In genomic region chr3:16391936-16392536, GRCh38 we compare ENCODE assay signal across 16 cellular contexts.
"Had no signal": no experiment of that assay in that cellular context is flagged by ENCODE, and none has a peak within 500 bp of the region (broad histone marks: within the 10 kb centered on the region; RNA-seq: fewer than 3 reads in every experiment).

No MANE protein-coding gene starts in this region.

- H3K9me3 Mint-ChIP-seq: activated naive CD8-positive, alpha-beta T cell treated with anti-CD3 and anti-CD28 coated beads, Interleukin-2, amount 50 U/mL, for 24 hours; T-cell had no signal

- DNase-seq: activated CD4-positive, alpha-beta memory T cell treated with anti-CD3 and anti-CD28 coated beads for 36 hours; activated CD8-positive, alpha-beta memory T cell treated with anti-CD3 and anti-CD28 coated beads, Interleukin-2, amount 50 U/mL, for 4 hours; activated naive CD4-positive, alpha-beta T cell; activated naive CD8-positive, alpha-beta T cell treated with anti-CD3 and anti-CD28 coated beads, Interleukin-2, amount 50 U/mL, for 24 hours; kidney; lower lobe of right lung; naive thymus-derived CD4-positive, alpha-beta T cell; posterior cingulate gyrus; stimulated activated naive CD4-positive, alpha-beta T cell; T-cell; T1000 had no signal

- H3K4me3 ChIP-seq: ascending aorta, lower lobe of right lung, right atrium auricular region, smooth muscle cell had no signal

- H3K36me3 ChIP-seq: ascending aorta, lower lobe of right lung, right atrium auricular region had no signal

- FAIRE-seq: kidney had no signal

- H3K4me1 ChIP-seq: ascending aorta had no signal

- H3K27ac ChIP-seq: ascending aorta, lower lobe of right lung, right atrium auricular region, VCaP had no signal

- H3K4me3 Mint-ChIP-seq: activated CD4-positive, alpha-beta memory T cell treated with anti-CD3 and anti-CD28 coated beads for 36 hours; activated naive CD8-positive, alpha-beta T cell treated with anti-CD3 and anti-CD28 coated beads, Interleukin-2, amount 50 U/mL, for 24 hours; activated T-helper 1 cell treated with anti-CD3 and anti-CD28 coated beads, Interleukin-12 subunit alpha, Interleukin-12 subunit beta, Interleukin-2, Interleukin-4 antibody, amounts not matched to agents 30 ng/mL and 10 ng/mL and 1 ng/mL, durations not matched to agents 14 hours and 24 hours and 36 hours; naive thymus-derived CD4-positive, alpha-beta T cell; T-cell had no signal

- H3K27ac Mint-ChIP-seq: activated CD4-positive, alpha-beta memory T cell treated with anti-CD3 and anti-CD28 coated beads for 36 hours; activated naive CD8-positive, alpha-beta T cell treated with anti-CD3 and anti-CD28 coated beads, Interleukin-2, amount 50 U/mL, for 24 hours; activated T-helper 1 cell treated with anti-CD3 and anti-CD28 coated beads, Interleukin-12 subunit alpha, Interleukin-12 subunit beta, Interleukin-2, Interleukin-4 antibody, amounts not matched to agents 30 ng/mL and 10 ng/mL and 1 ng/mL, durations not matched to agents 14 hours and 24 hours and 36 hours; T-cell had no signal

- H3K27me3 ChIP-seq: ascending aorta, right atrium auricular region had no signal

- H3K9me3 ChIP-seq: ascending aorta, lower lobe of right lung, right atrium auricular region had no signal

- ATAC-seq: activated naive CD8-positive, alpha-beta T cell treated with anti-CD3 and anti-CD28 coated beads, Interleukin-2, amount 50 U/mL, for 24 hours; lower lobe of right lung; naive thymus-derived CD4-positive, alpha-beta T cell; T-cell had no signal

- H3K27me3 Mint-ChIP-seq: activated CD4-positive, alpha-beta memory T cell treated with anti-CD3 and anti-CD28 coated beads for 36 hours; activated naive CD8-positive, alpha-beta T cell treated with anti-CD3 and anti-CD28 coated beads, Interleukin-2, amount 50 U/mL, for 24 hours; naive thymus-derived CD4-positive, alpha-beta T cell; T-cell had no signal
